Comparison of ENCODE assay signal across 22 cellular contexts in genomic region chr15:41853191-41853590, GRCh38.
"Had no signal": no experiment of that assay in that cellular context is flagged by ENCODE, and none has a peak within 500 bp of the region (broad histone marks: within the 10 kb centered on the region; RNA-seq: fewer than 3 reads in every experiment).

No MANE protein-coding gene starts in this region.

- ATAC-seq: gastrocnemius medialis; naive thymus-derived CD8-positive, alpha-beta T cell; psoas muscle; stimulated activated memory B cell treated with anti-CD40 and anti-IgM and Interleukin-4, amounts not matched to agents 10 μg/mL and 1 μg/mL and 100 μg/mL, for 72 hours; stimulated activated naive CD8-positive, alpha-beta T cell treated with anti-CD3 and anti-CD28 coated beads, Interleukin-15, Interleukin-2, amounts not matched to agents 100 U/mL and 50 U/mL, for 24 hours had no signal

- H3K27ac ChIP-seq: colonic mucosa, epithelial cell of prostate, gastrocnemius medialis, ovary, psoas muscle, sigmoid colon, testis, transverse colon had no signal

- H3K9me3 ChIP-seq: colonic mucosa, gastrocnemius medialis, ovary, psoas muscle, sigmoid colon, testis, transverse colon had no signal

- H3K4me3 ChIP-seq: colonic mucosa, gastrocnemius medialis, ovary, psoas muscle, sigmoid colon, testis, transverse colon had no signal

- H3K4me1 ChIP-seq: colonic mucosa, gastrocnemius medialis, psoas muscle, sigmoid colon, transverse colon had no signal

- H3K36me3 ChIP-seq: colonic mucosa, ovary, transverse colon had no signal

- H3K27me3 ChIP-seq: colonic mucosa, ovary, testis had no signal

- DNase-seq: colonic mucosa; effector CD8-positive, alpha-beta T cell; foreskin fibroblast; gastrocnemius medialis; head of caudate nucleus; kidney; mammary epithelial cell; naive thymus-derived CD8-positive, alpha-beta T cell; nephron progenitor cell; occipital lobe; ovary; posterior cingulate gyrus; psoas muscle; right cardiac atrium; sigmoid colon; stimulated activated CD4-positive, alpha-beta T cell treated with anti-CD3 and anti-CD28 coated beads, Interleukin-2, amount 100 ng/mL, for 24 hours; stimulated activated CD4-positive, alpha-beta T cell treated with anti-CD3 and anti-CD28 coated beads, Interleukin-4, amount 100 ng/mL, for 4 hours; stimulated activated naive CD8-positive, alpha-beta T cell treated with anti-CD3 and anti-CD28 coated beads, Interleukin-15, Interleukin-2, amounts not matched to agents 100 U/mL and 50 U/mL, for 24 hours; testis; transverse colon had no signal
